In the genomic region with DNA sequence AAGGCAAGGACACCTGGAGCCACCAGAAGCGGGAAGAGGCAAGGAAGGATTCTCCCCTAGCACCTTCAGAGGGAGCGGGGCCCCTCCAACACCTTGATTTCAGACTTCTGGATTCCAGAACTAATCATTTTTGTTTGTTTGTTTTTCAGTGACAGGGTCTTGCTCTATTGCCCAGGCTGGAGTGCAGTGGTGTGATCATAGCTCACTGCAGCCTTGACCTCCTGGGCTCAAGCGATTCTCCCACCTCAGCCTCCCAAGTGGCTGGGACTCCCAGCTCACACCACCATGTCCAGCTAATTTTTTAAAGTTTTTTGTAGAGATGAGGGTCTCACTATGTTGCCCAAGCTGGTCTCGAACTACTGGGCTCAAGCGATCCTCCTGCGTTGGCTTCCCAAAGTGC, we compare ENCODE assay signal across 21 cellular contexts. TPM values are rescaled to one million over a fixed set of nuclear protein-coding genes. Genes with fewer than 3 reads are reported as not detected.
"Had no signal": no experiment of that assay in that cellular context is flagged by ENCODE, and none has a peak within 500 bp of the region (broad histone marks: within the 10 kb centered on the region; RNA-seq: fewer than 3 reads in every experiment).

No MANE protein-coding gene starts in this region.

RNA-seq across cellular contexts. Expression of a gene that starts 20.5 kb away (rescaled TPM):
- total RNA-seq: T-helper 17 cell had no signal

RNA-seq across cellular contexts. Expression of a gene that starts 20.6 kb away (rescaled TPM):
- total RNA-seq: activated CD4-positive, alpha-beta T cell treated with anti-CD3 and anti-CD28 coated beads for 36 hours; activated CD4-positive, alpha-beta T cell treated with anti-CD3 and anti-CD28 coated beads, Interleukin-2, amount 10 ng/mL, durations not matched to agents 24 days and 14 days; activated naive CD4-positive, alpha-beta T cell treated with anti-CD3 and anti-CD28 coated beads for 36 hours; activated T-helper 1 cell treated with anti-CD3 and anti-CD28 coated beads, Interleukin-12 subunit alpha, Interleukin-12 subunit beta, Interleukin-2, Interleukin-4 antibody, amounts not matched to agents 30 ng/mL and 10 ng/mL and 1 ng/mL, durations not matched to agents 14 hours and 24 hours and 36 hours; activated T-helper 2 cell treated with anti-CD3 and anti-CD28 coated beads, Interferon-gamma antibody, Interleukin-2, Interleukin-4, amounts not matched to agents 10 μg/mL and 5 μg/mL and 100 μg/mL, durations not matched to agents 14 hours and 24 hours and 36 hours had no signal

RNA-seq across cellular contexts. Expression of a gene that starts 40.1 kb away (rescaled TPM):
- total RNA-seq: activated CD4-positive, alpha-beta memory T cell treated with anti-CD3 and anti-CD28 coated beads for 36 hours; activated CD4-positive, alpha-beta T cell treated with anti-CD3 and anti-CD28 coated beads for 36 hours; activated CD4-positive, alpha-beta T cell treated with anti-CD3 and anti-CD28 coated beads, Interleukin-2, amount 10 ng/mL, durations not matched to agents 24 days and 14 days; activated CD8-positive, alpha-beta memory T cell treated with anti-CD3 and anti-CD28 coated beads for 36 hours; activated CD8-positive, alpha-beta memory T cell treated with anti-CD3 and anti-CD28 coated beads, Interleukin-2, amount 10 ng/mL, durations not matched to agents 7 days and 5 days; activated CD8-positive, alpha-beta T cell treated with anti-CD3 and anti-CD28 coated beads, Interleukin-2, amount 10 ng/mL, durations not matched to agents 7 days and 5 days; activated naive CD4-positive, alpha-beta T cell treated with anti-CD3 and anti-CD28 coated beads for 36 hours; activated naive CD4-positive, alpha-beta T cell treated with anti-CD3 and anti-CD28 coated beads, Interleukin-2, amount 50 U/mL, for 72 hours; activated naive CD8-positive, alpha-beta T cell treated with anti-CD3 and anti-CD28 coated beads, Interleukin-2, amount 10 ng/mL, durations not matched to agents 7 days and 5 days; activated T-helper 1 cell treated with anti-CD3 and anti-CD28 coated beads, Interleukin-12 subunit alpha, Interleukin-12 subunit beta, Interleukin-2, Interleukin-4 antibody, amounts not matched to agents 30 ng/mL and 10 ng/mL and 1 ng/mL, durations not matched to agents 14 hours and 24 hours and 36 hours; activated T-helper 2 cell treated with anti-CD3 and anti-CD28 coated beads, Interferon-gamma antibody, Interleukin-2, Interleukin-4, amounts not matched to agents 10 μg/mL and 5 μg/mL and 100 μg/mL, durations not matched to agents 14 hours and 24 hours and 36 hours; ascending aorta; bronchial epithelial cell; cardiac septum; cerebellum; dermis blood vessel endothelial cell; esophagus muscularis mucosa; gastroesophageal sphincter; glomerular endothelial cell had no signal
- polyA plus RNA-seq: heart right ventricle had no signal
